Comparison of ENCODE assay signal across 35 cellular contexts in genomic region chr16:88130016-88130415, GRCh38.
"Had no signal": no experiment of that assay in that cellular context is flagged by ENCODE, and none has a peak within 500 bp of the region (broad histone marks: within the 10 kb centered on the region; RNA-seq: fewer than 3 reads in every experiment).

No MANE protein-coding gene starts in this region.

- H3K9me3 ChIP-seq: adrenal gland, body of pancreas, breast epithelium had no signal

- ATAC-seq: activated CD8-positive, alpha-beta memory T cell treated with anti-CD3 and anti-CD28 coated beads, Interleukin-2, amount 10 ng/mL, durations not matched to agents 7 days and 5 days; activated CD8-positive, alpha-beta T cell treated with anti-CD3 and anti-CD28 coated beads, Interleukin-2, amount 10 ng/mL, durations not matched to agents 7 days and 5 days; activated naive CD4-positive, alpha-beta T cell treated with anti-CD3 and anti-CD28 coated beads, Interleukin-2, amount 50 U/mL, for 72 hours; body of pancreas had no signal

- H3K36me3 ChIP-seq: adrenal gland, brain microvascular endothelial cell, breast epithelium had no signal

- DNase-seq: activated B cell treated with CpG ODN at 0.5 μM for 24 hours; activated CD4-positive, alpha-beta memory T cell treated with anti-CD3 and anti-CD28 coated beads, Interleukin-2, amount 10 ng/mL, durations not matched to agents 7 days and 5 days; activated CD4-positive, alpha-beta T cell treated with anti-CD3 and anti-CD28 coated beads for 4 hours; activated CD4-positive, alpha-beta T cell treated with anti-CD3 and anti-CD28 coated beads, Interleukin-2, amount 10 ng/mL, durations not matched to agents 24 days and 14 days; activated CD4-positive, alpha-beta T cell treated with anti-CD3 and anti-CD28 coated beads, Interleukin-2, amount 50 U/mL, for 1 hour; activated CD4-positive, alpha-beta T cell treated with anti-CD3 and anti-CD28 coated beads, Interleukin-2, amount 50 U/mL, for 48 hours; activated CD4-positive, CD25-positive, alpha-beta regulatory T cell treated with anti-CD3 and anti-CD28 coated beads, Interleukin-2, amount 50 U/mL, for 72 hours; activated CD8-positive, alpha-beta memory T cell treated with anti-CD3 and anti-CD28 coated beads for 24 hours; activated CD8-positive, alpha-beta memory T cell treated with anti-CD3 and anti-CD28 coated beads, Interleukin-2, amount 10 ng/mL, durations not matched to agents 7 days and 5 days; activated CD8-positive, alpha-beta memory T cell treated with anti-CD3 and anti-CD28 coated beads, Interleukin-2, amount 50 U/mL, for 48 hours; activated CD8-positive, alpha-beta T cell treated with anti-CD3 and anti-CD28 coated beads, Interleukin-2, amount 10 ng/mL, durations not matched to agents 7 days and 5 days; activated effector memory CD4-positive, alpha-beta T cell treated with Interleukin-2 at 50 U/mL for 16 hours; activated gamma-delta T cell; activated naive CD4-positive, alpha-beta T cell treated with anti-CD3 and anti-CD28 coated beads, Interleukin-2, amount 50 U/mL, for 16 hours; activated naive CD4-positive, alpha-beta T cell treated with Interleukin-2 at 50 U/mL for 16 hours; activated naive CD8-positive, alpha-beta T cell treated with anti-CD3 and anti-CD28 coated beads for 36 hours; activated T-cell treated with anti-CD3 and anti-CD28 coated beads, Interleukin-2, amount 50 U/mL, for 24 hours; activated T-cell treated with anti-CD3 and anti-CD28 coated beads, Interleukin-2, amount 50 U/mL, for 48 hours; adrenal gland; amniotic stem cell; aorta; body of pancreas; brain microvascular endothelial cell; central memory CD4-positive, alpha-beta T cell; T-helper 1 cell; T-helper 2 cell; T-helper 9 cell had no signal

- H3K36me3 Mint-ChIP-seq: activated CD8-positive, alpha-beta memory T cell treated with anti-CD3 and anti-CD28 coated beads, Interleukin-2, amount 10 ng/mL, durations not matched to agents 7 days and 5 days; activated naive CD4-positive, alpha-beta T cell treated with anti-CD3 and anti-CD28 coated beads, Interleukin-2, amount 50 U/mL, for 72 hours; activated naive CD8-positive, alpha-beta T cell treated with anti-CD3 and anti-CD28 coated beads for 36 hours had no signal

- H3K27me3 Mint-ChIP-seq: activated CD4-positive, alpha-beta memory T cell treated with anti-CD3 and anti-CD28 coated beads, Interleukin-2, amount 10 ng/mL, durations not matched to agents 7 days and 5 days; activated CD4-positive, alpha-beta T cell treated with anti-CD3 and anti-CD28 coated beads, Interleukin-2, amount 10 ng/mL, durations not matched to agents 24 days and 14 days; activated CD8-positive, alpha-beta memory T cell treated with anti-CD3 and anti-CD28 coated beads, Interleukin-2, amount 10 ng/mL, durations not matched to agents 7 days and 5 days; activated T-cell treated with anti-CD3 and anti-CD28 coated beads, Interleukin-2, amount 50 U/mL, for 24 hours had no signal

- H3K27ac ChIP-seq: adrenal gland, body of pancreas, brain microvascular endothelial cell, breast epithelium, VCaP had no signal

- H3K27me3 ChIP-seq: adrenal gland, body of pancreas, brain microvascular endothelial cell, breast epithelium had no signal

- H3K4me1 Mint-ChIP-seq: activated B cell treated with CpG ODN at 0.5 μM for 24 hours; activated CD4-positive, alpha-beta memory T cell treated with anti-CD3 and anti-CD28 coated beads, Interleukin-2, amount 10 ng/mL, durations not matched to agents 7 days and 5 days; activated CD4-positive, alpha-beta T cell treated with anti-CD3 and anti-CD28 coated beads, Interleukin-2, amount 10 ng/mL, durations not matched to agents 24 days and 14 days; activated CD8-positive, alpha-beta memory T cell treated with anti-CD3 and anti-CD28 coated beads, Interleukin-2, amount 10 ng/mL, durations not matched to agents 7 days and 5 days; activated naive CD8-positive, alpha-beta T cell treated with anti-CD3 and anti-CD28 coated beads for 36 hours had no signal

- H3K9me3 Mint-ChIP-seq: activated B cell treated with CpG ODN at 0.5 μM for 24 hours; activated CD4-positive, alpha-beta memory T cell treated with anti-CD3 and anti-CD28 coated beads, Interleukin-2, amount 10 ng/mL, durations not matched to agents 7 days and 5 days; activated CD4-positive, alpha-beta T cell treated with anti-CD3 and anti-CD28 coated beads, Interleukin-2, amount 10 ng/mL, durations not matched to agents 24 days and 14 days; activated naive CD4-positive, alpha-beta T cell treated with anti-CD3 and anti-CD28 coated beads, Interleukin-2, amount 50 U/mL, for 72 hours; activated naive CD8-positive, alpha-beta T cell treated with anti-CD3 and anti-CD28 coated beads for 36 hours; activated T-cell treated with anti-CD3 and anti-CD28 coated beads, Interleukin-2, amount 50 U/mL, for 24 hours; activated T-helper 2 cell treated with anti-CD3 and anti-CD28 coated beads, Interferon-gamma antibody, Interleukin-2, Interleukin-4, amounts not matched to agents 10 μg/mL and 5 μg/mL and 100 μg/mL, durations not matched to agents 14 hours and 24 hours and 36 hours; T-helper 1 cell treated with Interleukin-12 subunit alpha and Interleukin-12 subunit beta and Interleukin-4 antibody, amounts not matched to agents 30 μg/mL and 1 μg/mL, for 36 hours; T-helper 2 cell treated with Interferon-gamma antibody and Interleukin-4, amounts not matched to agents 5 μg/mL and 100 μg/mL, for 36 hours had no signal

- H3K4me1 ChIP-seq: adrenal gland, body of pancreas, breast epithelium had no signal

- H3K4me3 Mint-ChIP-seq: activated B cell treated with CpG ODN at 0.5 μM for 24 hours; activated CD4-positive, alpha-beta memory T cell treated with anti-CD3 and anti-CD28 coated beads, Interleukin-2, amount 10 ng/mL, durations not matched to agents 7 days and 5 days; activated CD4-positive, alpha-beta T cell treated with anti-CD3 and anti-CD28 coated beads, Interleukin-2, amount 10 ng/mL, durations not matched to agents 24 days and 14 days; activated CD8-positive, alpha-beta memory T cell treated with anti-CD3 and anti-CD28 coated beads, Interleukin-2, amount 10 ng/mL, durations not matched to agents 7 days and 5 days; activated CD8-positive, alpha-beta T cell treated with anti-CD3 and anti-CD28 coated beads, Interleukin-2, amount 10 ng/mL, durations not matched to agents 7 days and 5 days; activated naive CD8-positive, alpha-beta T cell treated with anti-CD3 and anti-CD28 coated beads for 36 hours; activated T-cell treated with anti-CD3 and anti-CD28 coated beads, Interleukin-2, amount 50 U/mL, for 24 hours; T-helper 1 cell treated with Interleukin-12 subunit alpha and Interleukin-12 subunit beta and Interleukin-4 antibody, amounts not matched to agents 30 μg/mL and 1 μg/mL, for 36 hours; T-helper 2 cell treated with Interferon-gamma antibody and Interleukin-4, amounts not matched to agents 5 μg/mL and 100 μg/mL, for 36 hours had no signal

- H3K4me3 ChIP-seq: adrenal gland, body of pancreas, breast epithelium had no signal

- FAIRE-seq: astrocyte, TTC549 had no signal

- H3K27ac Mint-ChIP-seq: activated B cell treated with CpG ODN at 0.5 μM for 24 hours; activated CD4-positive, alpha-beta memory T cell treated with anti-CD3 and anti-CD28 coated beads, Interleukin-2, amount 10 ng/mL, durations not matched to agents 7 days and 5 days; activated CD4-positive, alpha-beta T cell treated with anti-CD3 and anti-CD28 coated beads, Interleukin-2, amount 10 ng/mL, durations not matched to agents 24 days and 14 days; activated CD8-positive, alpha-beta memory T cell treated with anti-CD3 and anti-CD28 coated beads, Interleukin-2, amount 10 ng/mL, durations not matched to agents 7 days and 5 days; activated CD8-positive, alpha-beta T cell treated with anti-CD3 and anti-CD28 coated beads, Interleukin-2, amount 10 ng/mL, durations not matched to agents 7 days and 5 days; activated naive CD4-positive, alpha-beta T cell treated with anti-CD3 and anti-CD28 coated beads, Interleukin-2, amount 50 U/mL, for 72 hours; activated naive CD8-positive, alpha-beta T cell treated with anti-CD3 and anti-CD28 coated beads for 36 hours; activated T-cell treated with anti-CD3 and anti-CD28 coated beads, Interleukin-2, amount 50 U/mL, for 24 hours; activated T-helper 2 cell treated with anti-CD3 and anti-CD28 coated beads, Interferon-gamma antibody, Interleukin-2, Interleukin-4, amounts not matched to agents 10 μg/mL and 5 μg/mL and 100 μg/mL, durations not matched to agents 14 hours and 24 hours and 36 hours; T-helper 1 cell treated with Interleukin-12 subunit alpha and Interleukin-12 subunit beta and Interleukin-4 antibody, amounts not matched to agents 30 μg/mL and 1 μg/mL, for 36 hours; T-helper 2 cell treated with Interferon-gamma antibody and Interleukin-4, amounts not matched to agents 5 μg/mL and 100 μg/mL, for 36 hours had no signal
